In genomic region chr10:77386833-77387232, GRCh38 we compare ENCODE assay signal across 9 cellular contexts.
DNase-seq lines count a peak whose midpoint lies in the region; ATAC-seq, FAIRE-seq and TF ChIP-seq lines count a peak whose summit lies in the region.
"Had no signal": no experiment of that assay in that cellular context is flagged by ENCODE, and none has a peak within 500 bp of the region (broad histone marks: within the 10 kb centered on the region; RNA-seq: fewer than 3 reads in every experiment).

No MANE protein-coding gene starts in this region.

- intact Hi-C loops in MCF 10A (cut with micrococcal nuclease) (no loop called here), left ventricle myocardium superior (cut with micrococcal nuclease) (no loop called here)

- H3K4me2 ChIP-seq in keratinocyte (ENCODE audit: control insufficient read depth, extremely low read depth, insufficient read depth, low read depth, low read length): no peak overlapping the region

- H3K9me3 Mint-ChIP-seq in MCF 10A (ENCODE audit: unreplicated experiment): no peaks in the 10 kb centered on the region
- H3K9me3 Mint-ChIP-seq in type B pancreatic cell: no peaks in the 10 kb centered on the region
- H3K9me3 Mint-ChIP-seq: IgD-negative memory B cell had no signal

- no peak overlapping the region for H3K4me3 Mint-ChIP-seq in MCF 10A (ENCODE audit: unreplicated experiment)
- no peak overlapping the region for H3K4me3 Mint-ChIP-seq in type B pancreatic cell
- H3K4me3 Mint-ChIP-seq: IgD-negative memory B cell had no signal

- no peak overlapping the region for H3K4me3 ChIP-seq in keratinocyte (ENCODE audit: control insufficient read depth in 2 of 3, extremely low read depth in 1 of 3, insufficient read depth in 2 of 3, low read depth in 1 of 3, low read length in 3 of 3)

- no peaks in the 10 kb centered on the region for H3K27me3 Mint-ChIP-seq in MCF 10A (ENCODE audit: insufficient read depth, unreplicated experiment)
- peaks cover 4% of the 10 kb centered on the region for H3K27me3 Mint-ChIP-seq in type B pancreatic cell

- POLR2A ChIA-PET in MCF 10A (lab: Yijun Ruan, JAX): no interaction called here

- H3K27ac ChIP-seq in keratinocyte (ENCODE audit: control insufficient read depth, insufficient read depth, low read length): no peak overlapping the region

- dilution Hi-C loops in keratinocyte (cut with MboI; ENCODE audit: extremely low pct_ligation_motif_present, low sequenced_read_pairs): no loop called here

- CTCF ChIA-PET in MCF 10A (lab: Yijun Ruan, JAX): interaction anchor here (0.6 to 1.4 kb wide), 2 partner anchors 13 to 256 kb away, joined by 3 read pairs; no protein-coding TSS in a partner anchor

- H3K27me3 ChIP-seq in keratinocyte (ENCODE audit: control insufficient read depth, extremely low read depth, insufficient read depth, low read length): no peaks in the 10 kb centered on the region

- ATAC-seq in left lobe of liver (no peak), left ventricle myocardium superior (no peak)

- no peak for FAIRE-seq in keratinocyte (lab: Jason Lieb, UNC)

- BruUV-seq in MCF 10A (replicated peaks; lab: Mats Ljungman, UMichigan): no TSS peak

- TF ChIP-seq CTCF in MCF 10A (IDR thresholded peaks at IDR 0.05; ENCODE audit: unreplicated experiment) (no peak), keratinocyte (optimal IDR thresholded peaks at IDR 0.05 in 1 of 3, IDR thresholded peaks at IDR 0.05 in 1 of 3, conservative IDR thresholded peaks at IDR 0.05 in 1 of 3; ENCODE audit: extremely low read depth in 1 of 3, insufficient read depth in 2 of 3, low read length in 3 of 3) (no peak), type B pancreatic cell (conservative IDR thresholded peaks at IDR 0.05) (no peak)

- H3K36me3 ChIP-seq in keratinocyte (ENCODE audit: control insufficient read depth in 2 of 2, extremely low read depth in 1 of 2, insufficient read depth in 2 of 2, low read length in 2 of 2): no peaks in the 10 kb centered on the region

- peak overlapping the region; percentile 40 for H2AFZ ChIP-seq in keratinocyte (ENCODE audit: control insufficient read depth, low read length)

- H3K4me1 Mint-ChIP-seq in MCF 10A (ENCODE audit: insufficient read depth, unreplicated experiment) (peaks cover 16% of the 10 kb centered on the region), type B pancreatic cell (ENCODE audit: unreplicated experiment) (peaks cover 35% of the 10 kb centered on the region)

- H3K36me3 Mint-ChIP-seq in MCF 10A (ENCODE audit: insufficient read depth, unreplicated experiment): no peaks in the 10 kb centered on the region
- H3K36me3 Mint-ChIP-seq in type B pancreatic cell: no peaks in the 10 kb centered on the region
- H3K36me3 Mint-ChIP-seq: IgD-negative memory B cell had no signal

- H3K9me3 ChIP-seq in keratinocyte (ENCODE audit: control insufficient read depth, low read depth, low read length): no peaks in the 10 kb centered on the region

- no peaks in the 10 kb centered on the region for H3K9me1 ChIP-seq in keratinocyte (ENCODE audit: control insufficient read depth, extremely low read depth, insufficient read depth, low read length)

- H4K20me1 ChIP-seq in keratinocyte (ENCODE audit: control insufficient read depth, extremely low read depth, insufficient read depth, low read length): no peaks in the 10 kb centered on the region

- no peaks in the 10 kb centered on the region for H3K79me2 ChIP-seq in keratinocyte (ENCODE audit: control insufficient read depth, insufficient read depth, low read length)

- no peak overlapping the region for H3K9ac ChIP-seq in keratinocyte (ENCODE audit: control insufficient read depth, extremely low read depth, insufficient read depth, low read length)

- H3K4me1 ChIP-seq in keratinocyte (ENCODE audit: control insufficient read depth, extremely low read depth, insufficient read depth, low read length): peaks cover 27% of the 10 kb centered on the region

- H3K27ac Mint-ChIP-seq in MCF 10A (ENCODE audit: low read depth, unreplicated experiment) (peak overlapping the region; percentile 17), type B pancreatic cell (peak overlapping the region; percentile 2)
- H3K27ac Mint-ChIP-seq: IgD-negative memory B cell had no signal

- DNase-seq in HS-5 (ENCODE audit: low read depth) (peak; percentile 23), MCF 10A (ENCODE audit: unreplicated experiment) (no peak), keratinocyte (ENCODE audit: low read depth, low spot score) (no peak), type B pancreatic cell (ENCODE audit: extremely low spot score, unreplicated experiment) (no peak), SIG-M5 treated with dmso at 0.1 percent for 504 hours (lab: John Stamatoyannopoulos, UW; ENCODE audit: unreplicated experiment) (no peak), left lobe of liver (ENCODE audit: low spot score) (no peak), left ventricle myocardium superior (no peak)
- DNase-seq: NCI-H446 had no signal
